1 cellular context compared by ENCODE assay signal in the genomic region with DNA sequence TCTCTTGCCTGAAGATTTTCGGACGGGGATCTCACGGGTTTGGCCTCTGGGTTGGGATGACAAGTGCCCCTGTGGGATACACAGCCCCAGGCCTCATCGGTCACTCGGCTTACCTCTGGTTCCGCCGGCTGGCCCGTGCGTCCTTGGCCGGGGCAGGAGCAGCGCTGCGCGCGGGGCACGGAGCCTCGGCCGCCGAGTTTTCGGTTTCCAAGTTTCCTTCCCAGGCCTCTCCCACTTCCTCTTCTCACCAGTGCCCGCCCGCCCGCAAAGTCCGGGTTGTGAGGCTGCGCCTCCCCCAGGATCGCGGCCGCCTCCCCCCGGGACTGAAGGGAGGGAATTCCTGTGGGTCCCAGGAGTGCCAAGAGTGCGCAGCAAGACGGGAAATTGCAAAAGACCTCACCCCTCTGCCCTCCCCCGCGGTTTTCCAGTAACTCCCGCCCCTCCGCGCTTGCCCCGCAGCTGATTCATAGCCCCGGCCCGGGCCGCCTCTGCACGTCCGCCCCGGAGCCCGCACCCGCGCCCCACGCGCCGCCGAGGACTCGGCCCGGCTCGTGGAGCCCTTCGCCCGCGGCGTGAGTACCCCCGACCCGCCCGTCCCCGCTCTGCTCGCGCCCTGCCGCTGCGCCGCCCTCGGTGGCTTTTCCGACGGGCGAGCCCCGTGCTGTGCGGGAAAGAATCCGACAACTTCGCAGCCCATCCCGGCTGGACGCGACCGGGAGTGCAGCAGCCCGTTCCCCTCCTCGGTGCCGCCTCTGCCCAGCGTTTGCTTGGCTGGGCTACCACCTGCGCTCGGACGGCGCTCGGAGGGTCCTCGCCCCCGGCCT.
TF ChIP-seq lines count a peak whose summit lies in the region.

Gene OSMR (plus strand): TSS at position 458 of the 824 bp plus-strand sequence. CDS start 23,033 bp downstream, outside the sequence.

TF ChIP-seq in HEK293, 187 proteins besides CTCF, POLR2A, EP300 and RAD21 (continued from another document and continues in another):
- TF ChIP-seq, protein P1, sequence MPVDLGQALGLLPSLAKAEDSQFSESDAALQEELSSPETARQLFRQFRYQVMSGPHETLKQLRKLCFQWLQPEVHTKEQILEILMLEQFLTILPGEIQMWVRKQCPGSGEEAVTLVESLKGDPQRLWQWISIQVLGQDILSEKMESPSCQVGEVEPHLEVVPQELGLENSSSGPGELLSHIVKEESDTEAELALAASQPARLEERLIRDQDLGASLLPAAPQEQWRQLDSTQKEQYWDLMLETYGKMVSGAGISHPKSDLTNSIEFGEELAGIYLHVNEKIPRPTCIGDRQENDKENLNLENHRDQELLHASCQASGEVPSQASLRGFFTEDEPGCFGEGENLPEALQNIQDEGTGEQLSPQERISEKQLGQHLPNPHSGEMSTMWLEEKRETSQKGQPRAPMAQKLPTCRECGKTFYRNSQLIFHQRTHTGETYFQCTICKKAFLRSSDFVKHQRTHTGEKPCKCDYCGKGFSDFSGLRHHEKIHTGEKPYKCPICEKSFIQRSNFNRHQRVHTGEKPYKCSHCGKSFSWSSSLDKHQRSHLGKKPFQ (tag by site-specific recombination; IDR thresholded peaks at IDR 0.05) = no peak
- TF ChIP-seq ZBTB20 (tag by site-specific recombination; IDR thresholded peaks at IDR 0.05) (peak; percentile 86; the same call in 1 of the 2 replicates), ZNF175 (tag by site-specific recombination; IDR thresholded peaks at IDR 0.05) (no peak), ZNF530 (tag by site-specific recombination; IDR thresholded peaks at IDR 0.05; ENCODE audit: low read depth) (no peak), ZNF561 (tag by site-specific recombination; IDR thresholded peaks at IDR 0.05; ENCODE audit: borderline replicate concordance) (peak; percentile 85; the same call in 1 of the 2 replicates), ZIC2 (tag by site-specific recombination; IDR thresholded peaks at IDR 0.05) (peak; percentile 26; the same call in 1 of the 2 replicates), KLF1 (tag by site-specific recombination; IDR thresholded peaks at IDR 0.05) (peak; percentile 70), ZNF791 (tag by site-specific recombination; IDR thresholded peaks at IDR 0.05) (no peak), IKZF3 (tag by site-specific recombination; IDR thresholded peaks at IDR 0.05) (peak; percentile 89), ZNF600 (tag by site-specific recombination; IDR thresholded peaks at IDR 0.05) (peak; percentile 74), ZNF23 (tag by site-specific recombination; IDR thresholded peaks at IDR 0.05; ENCODE audit: borderline replicate concordance) (no peak), ZXDB (tag by site-specific recombination; IDR thresholded peaks at IDR 0.05) (peak; percentile 82), ZNF843 (tag by site-specific recombination; IDR thresholded peaks at IDR 0.05) (no peak; the same call in 1 of the 2 replicates), ZNF394 (tag by site-specific recombination; IDR thresholded peaks at IDR 0.05; ENCODE audit: borderline replicate concordance) (0 out of 2 replicates have a peak, but pooled peaks have one; percentile 35), KLF17 (tag by site-specific recombination; IDR thresholded peaks at IDR 0.05) (peak; percentile 68; the same call in 1 of the 2 replicates), ZNF398 (tag by site-specific recombination; IDR thresholded peaks at IDR 0.05) (peak; percentile 99), KLF10 (tag by site-specific recombination; IDR thresholded peaks at IDR 0.05) (peak; percentile 28; the same call in 1 of the 2 replicates), ZNF37A (tag by site-specific recombination; IDR thresholded peaks at IDR 0.05) (no peak), ZNF221 (tag by site-specific recombination; IDR thresholded peaks at IDR 0.05; ENCODE audit: borderline replicate concordance) (no peak), KLF8 (tag by site-specific recombination; IDR thresholded peaks at IDR 0.05) (peak; percentile 82), ZNF121 (tag by site-specific recombination; IDR thresholded peaks at IDR 0.05) (peak; percentile 35; the same call in 1 of the 2 replicates), ZNF596 (tag by site-specific recombination; IDR thresholded peaks at IDR 0.05) (no peak), PBX3 (CRISPR knock-in tag; IDR thresholded peaks at IDR 0.05) (0 out of 2 replicates have a peak, but pooled peaks have one; percentile 56), SCRT2 (tag by site-specific recombination; IDR thresholded peaks at IDR 0.05) (no peak), ZNF274 (IDR thresholded peaks at IDR 0.05; ENCODE audit: low read length) (no peak), ZNF274 (tag by site-specific recombination; IDR thresholded peaks at IDR 0.05; ENCODE audit: borderline replicate concordance) (no peak), SETDB1 (IDR thresholded peaks at IDR 0.05; ENCODE audit: insufficient read length, low read length) (no peak), ZNF514 (tag by site-specific recombination; IDR thresholded peaks at IDR 0.05) (no peak), KLF16 (tag by site-specific recombination; IDR thresholded peaks at IDR 0.05) (no peak), ZNF239 (tag by site-specific recombination; IDR thresholded peaks at IDR 0.05) (no peak), ZNF24 (tag by site-specific recombination; IDR thresholded peaks at IDR 0.05) (peak; percentile 40; the same call in 1 of the 2 replicates), ZNF660 (tag by site-specific recombination; IDR thresholded peaks at IDR 0.05) (peak; percentile 81; the same call in 1 of the 2 replicates), ZEB2 (tag by site-specific recombination; IDR thresholded peaks at IDR 0.05) (peak; percentile 83; the same call in 1 of the 2 replicates), ZSCAN23 (tag by site-specific recombination; IDR thresholded peaks at IDR 0.05) (no peak), ZNF155 (tag by site-specific recombination; IDR thresholded peaks at IDR 0.05) (no peak), ZNF548 (tag by site-specific recombination; IDR thresholded peaks at IDR 0.05) (no peak), INSM2 (tag by site-specific recombination; IDR thresholded peaks at IDR 0.05) (peak; percentile 69), ZNF146 (tag by site-specific recombination; IDR thresholded peaks at IDR 0.05) (no peak), EGR2 (tag by site-specific recombination; IDR thresholded peaks at IDR 0.05; ENCODE audit: low read depth) (peak; percentile 61), ZFP37 (tag by site-specific recombination; IDR thresholded peaks at IDR 0.05) (peak; percentile 73), HOXA7 (CRISPR knock-in tag; IDR thresholded peaks at IDR 0.05; ENCODE audit: borderline replicate concordance) (no peak), ZNF2 (tag by site-specific recombination; IDR thresholded peaks at IDR 0.05) (0 out of 2 replicates have a peak, but pooled peaks have one; percentile 52), SP7 (tag by site-specific recombination; IDR thresholded peaks at IDR 0.05) (peak; percentile 81; the same call in 1 of the 2 replicates), ZNF707 (tag by site-specific recombination; IDR thresholded peaks at IDR 0.05) (no peak), ZNF610 (tag by site-specific recombination; IDR thresholded peaks at IDR 0.05; ENCODE audit: borderline replicate concordance) (0 out of 2 replicates have a peak, but pooled peaks have one; percentile 58), BCL11A (tag by site-specific recombination; IDR thresholded peaks at IDR 0.05; ENCODE audit: low read depth) (0 out of 2 replicates have a peak, but pooled peaks have one; percentile 5), REPIN1 (tag by site-specific recombination; IDR thresholded peaks at IDR 0.05; ENCODE audit: low read depth) (no peak), ZNF416 (tag by site-specific recombination; IDR thresholded peaks at IDR 0.05) (no peak), ZNF10 (tag by site-specific recombination; IDR thresholded peaks at IDR 0.05) (no peak), SP3 (tag by site-specific recombination; IDR thresholded peaks at IDR 0.05) (peak; percentile 86)
- TF ChIP-seq, protein P2, sequence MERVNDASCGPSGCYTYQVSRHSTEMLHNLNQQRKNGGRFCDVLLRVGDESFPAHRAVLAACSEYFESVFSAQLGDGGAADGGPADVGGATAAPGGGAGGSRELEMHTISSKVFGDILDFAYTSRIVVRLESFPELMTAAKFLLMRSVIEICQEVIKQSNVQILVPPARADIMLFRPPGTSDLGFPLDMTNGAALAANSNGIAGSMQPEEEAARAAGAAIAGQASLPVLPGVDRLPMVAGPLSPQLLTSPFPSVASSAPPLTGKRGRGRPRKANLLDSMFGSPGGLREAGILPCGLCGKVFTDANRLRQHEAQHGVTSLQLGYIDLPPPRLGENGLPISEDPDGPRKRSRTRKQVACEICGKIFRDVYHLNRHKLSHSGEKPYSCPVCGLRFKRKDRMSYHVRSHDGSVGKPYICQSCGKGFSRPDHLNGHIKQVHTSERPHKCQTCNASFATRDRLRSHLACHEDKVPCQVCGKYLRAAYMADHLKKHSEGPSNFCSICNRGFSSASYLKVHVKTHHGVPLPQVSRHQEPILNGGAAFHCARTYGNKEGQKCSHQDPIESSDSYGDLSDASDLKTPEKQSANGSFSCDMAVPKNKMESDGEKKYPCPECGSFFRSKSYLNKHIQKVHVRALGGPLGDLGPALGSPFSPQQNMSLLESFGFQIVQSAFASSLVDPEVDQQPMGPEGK (tag by site-specific recombination; IDR thresholded peaks at IDR 0.05) = peak; percentile 93
- TF ChIP-seq, protein P3, sequence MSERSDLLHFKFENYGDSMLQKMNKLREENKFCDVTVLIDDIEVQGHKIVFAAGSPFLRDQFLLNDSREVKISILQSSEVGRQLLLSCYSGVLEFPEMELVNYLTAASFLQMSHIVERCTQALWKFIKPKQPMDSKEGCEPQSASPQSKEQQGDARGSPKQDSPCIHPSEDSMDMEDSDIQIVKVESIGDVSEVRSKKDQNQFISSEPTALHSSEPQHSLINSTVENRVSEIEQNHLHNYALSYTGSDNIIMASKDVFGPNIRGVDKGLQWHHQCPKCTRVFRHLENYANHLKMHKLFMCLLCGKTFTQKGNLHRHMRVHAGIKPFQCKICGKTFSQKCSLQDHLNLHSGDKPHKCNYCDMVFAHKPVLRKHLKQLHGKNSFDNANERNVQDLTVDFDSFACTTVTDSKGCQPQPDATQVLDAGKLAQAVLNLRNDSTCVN (tag by site-specific recombination; optimal IDR thresholded peaks at IDR 0.05) = peak; percentile 84
- TF ChIP-seq, protein P4, sequence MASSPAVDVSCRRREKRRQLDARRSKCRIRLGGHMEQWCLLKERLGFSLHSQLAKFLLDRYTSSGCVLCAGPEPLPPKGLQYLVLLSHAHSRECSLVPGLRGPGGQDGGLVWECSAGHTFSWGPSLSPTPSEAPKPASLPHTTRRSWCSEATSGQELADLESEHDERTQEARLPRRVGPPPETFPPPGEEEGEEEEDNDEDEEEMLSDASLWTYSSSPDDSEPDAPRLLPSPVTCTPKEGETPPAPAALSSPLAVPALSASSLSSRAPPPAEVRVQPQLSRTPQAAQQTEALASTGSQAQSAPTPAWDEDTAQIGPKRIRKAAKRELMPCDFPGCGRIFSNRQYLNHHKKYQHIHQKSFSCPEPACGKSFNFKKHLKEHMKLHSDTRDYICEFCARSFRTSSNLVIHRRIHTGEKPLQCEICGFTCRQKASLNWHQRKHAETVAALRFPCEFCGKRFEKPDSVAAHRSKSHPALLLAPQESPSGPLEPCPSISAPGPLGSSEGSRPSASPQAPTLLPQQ (tag by site-specific recombination; IDR thresholded peaks at IDR 0.05) = peak; percentile 98
- TF ChIP-seq, protein P5, sequence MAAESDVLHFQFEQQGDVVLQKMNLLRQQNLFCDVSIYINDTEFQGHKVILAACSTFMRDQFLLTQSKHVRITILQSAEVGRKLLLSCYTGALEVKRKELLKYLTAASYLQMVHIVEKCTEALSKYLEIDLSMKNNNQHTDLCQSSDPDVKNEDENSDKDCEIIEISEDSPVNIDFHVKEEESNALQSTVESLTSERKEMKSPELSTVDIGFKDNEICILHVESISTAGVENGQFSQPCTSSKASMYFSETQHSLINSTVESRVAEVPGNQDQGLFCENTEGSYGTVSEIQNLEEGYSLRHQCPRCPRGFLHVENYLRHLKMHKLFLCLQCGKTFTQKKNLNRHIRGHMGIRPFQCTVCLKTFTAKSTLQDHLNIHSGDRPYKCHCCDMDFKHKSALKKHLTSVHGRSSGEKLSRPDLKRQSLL (tag by site-specific recombination; IDR thresholded peaks at IDR 0.05) = no peak
